Comparison of ENCODE assay signal across 8 cellular contexts in the genomic region with DNA sequence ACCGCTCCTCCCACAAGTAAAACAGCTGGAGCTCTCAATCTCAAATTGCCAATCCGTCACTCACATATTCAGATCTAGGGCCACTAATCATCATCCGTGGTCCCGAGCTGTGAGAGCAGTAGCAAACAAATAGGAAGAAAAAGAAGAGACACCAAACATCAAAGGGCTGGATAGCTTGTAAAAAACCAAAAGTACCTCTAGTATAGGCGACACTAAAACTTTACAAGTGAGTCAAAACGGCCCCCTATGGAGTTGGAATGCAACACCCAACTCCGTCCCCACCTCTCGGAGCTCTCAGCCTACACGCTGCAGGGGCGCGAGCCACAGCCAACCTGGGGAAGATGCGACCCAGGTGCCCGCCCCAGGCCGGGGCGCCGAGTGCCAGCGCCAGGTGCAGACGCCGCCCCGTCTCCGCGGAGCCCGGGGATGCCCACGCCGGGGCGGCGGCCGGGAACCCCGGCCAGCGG. TPM values are rescaled to one million over a fixed set of nuclear protein-coding genes. Genes with fewer than 3 reads are reported as not detected.
A peak's percentile ranks its signal among the peaks of the same experiment; 100 is the strongest.
DNase-seq lines count a peak whose midpoint lies in the region; ATAC-seq and TF ChIP-seq lines count a peak whose summit lies in the region.

No MANE protein-coding gene starts in this region.

- no peaks in the 10 kb centered on the region for H3K27me3 Mint-ChIP-seq in CD4-positive, CD25-positive, alpha-beta regulatory T cell

- H3K27ac ChIP-seq in CD4-positive, CD25-positive, alpha-beta regulatory T cell (ENCODE audit: insufficient read depth, low read length, poor library complexity, severe bottlenecking) = peak overlapping the region; percentile 65

- peaks cover 17 to 39% (median 26%) of the 10 kb centered on the region in 4 donors for H3K4me1 Mint-ChIP-seq in CD4-positive, CD25-positive, alpha-beta regulatory T cell

- H3K36me3 ChIP-seq in CD4-positive, CD25-positive, alpha-beta regulatory T cell (ENCODE audit: control insufficient read depth, insufficient read depth, low read length) = no peaks in the 10 kb centered on the region

- peak; percentile 53 to 54 for ATAC-seq in CD4-positive, CD25-positive, alpha-beta regulatory T cell (ENCODE audit: low read depth in 2 of 2)
- ATAC-seq in HG03378 (IDR thresholded peaks at IDR 0.05; ENCODE audit: unreplicated experiment) = peak; percentile 33

- H3K27me3 ChIP-seq in CD4-positive, CD25-positive, alpha-beta regulatory T cell (ENCODE audit: control insufficient read depth, insufficient read depth, low read length) = no peaks in the 10 kb centered on the region

- no peaks in the 10 kb centered on the region for H3K9me3 ChIP-seq in CD4-positive, CD25-positive, alpha-beta regulatory T cell (ENCODE audit: control insufficient read depth in 2 of 2, low read length in 2 of 2)

- peaks cover 4% of the 10 kb centered on the region for H3K36me3 Mint-ChIP-seq in CD4-positive, CD25-positive, alpha-beta regulatory T cell

- H3K4me3 Mint-ChIP-seq in CD4-positive, CD25-positive, alpha-beta regulatory T cell = peak overlapping the region; percentile 89 to 95 (median 90)

- H3K27ac Mint-ChIP-seq in CD4-positive, CD25-positive, alpha-beta regulatory T cell = peak overlapping the region; percentile 62 to 82 (median 75)

- no peak for TF ChIP-seq CTCF in astrocyte of the spinal cord (IDR thresholded peaks at IDR 0.05; ENCODE audit: low read depth, low read length)

- peak overlapping the region; percentile 85 for H3K4me3 ChIP-seq in CD4-positive, CD25-positive, alpha-beta regulatory T cell (ENCODE audit: low read depth, low read length)
- peak overlapping the region; percentile 72 for H3K4me3 ChIP-seq in astrocyte of the spinal cord (ENCODE audit: low read depth, low read length)

- H3K9me3 Mint-ChIP-seq in CD4-positive, CD25-positive, alpha-beta regulatory T cell = no peaks in the 10 kb centered on the region

- DNase-seq in CD4-positive, CD25-positive, alpha-beta regulatory T cell = peak; percentile 41 to 54 (median 51)
- DNase-seq in GM19238 (ENCODE audit: insufficient read length, low spot score) = peak; percentile 20
- peak; percentile 13 for DNase-seq in SK-N-DZ (ENCODE audit: low spot score)
- peak; percentile 28 for DNase-seq in astrocyte of the spinal cord (ENCODE audit: low read depth, low spot score)
- peak; percentile 74 for DNase-seq in islet precursor cell
- DNase-seq in stimulated activated CD4-positive, alpha-beta T cell treated with anti-CD3 and anti-CD28 coated beads, Interleukin-2, amount 100 ng/mL, for 48 hours = peak; percentile 23 to 31
- no peak for DNase-seq in GM19240 (ENCODE audit: insufficient read length, low spot score)

- peaks cover 19% of the 10 kb centered on the region for H3K4me1 ChIP-seq in CD4-positive, CD25-positive, alpha-beta regulatory T cell (ENCODE audit: control insufficient read depth, insufficient read depth, low read length, poor library complexity, severe bottlenecking)

- in situ Hi-C loops in astrocyte of the spinal cord (cut with HindIII; ENCODE audit: low sequenced_read_pairs) = no loop called here

RNA-seq across cellular contexts. Expression of a gene that starts 0.6 kb away (rescaled TPM):
- total RNA-seq in CD4-positive, CD25-positive, alpha-beta regulatory T cell = 13.1 TPM
- 1 to 10 TPM; 4.0 to 6.6 (median 5.1) TPM for polyA plus RNA-seq in CD4-positive, CD25-positive, alpha-beta regulatory T cell
- polyA plus RNA-seq in SK-N-DZ (2014; cell fraction: cytosol; rRNA removed) = 19.3 and 22.1 TPM in 2 replicates
- 19.6 and 24.0 TPM in 2 replicates for polyA plus RNA-seq in SK-N-DZ (2014; cell fraction: nucleus; rRNA removed)
